Comparison of ENCODE assay signal across 9 cellular contexts in genomic region chr14:20781805-20782204, GRCh38. TPM values are rescaled to one million over a fixed set of nuclear protein-coding genes. Genes with fewer than 3 reads are reported as not detected.
A peak's percentile ranks its signal among the peaks of the same experiment; 100 is the strongest.
DNase-seq lines count a peak whose midpoint lies in the region; TF ChIP-seq lines count a peak whose summit lies in the region.
"Had no signal": no experiment of that assay in that cellular context is flagged by ENCODE, and none has a peak within 500 bp of the region (broad histone marks: within the 10 kb centered on the region; RNA-seq: fewer than 3 reads in every experiment).

No MANE protein-coding gene starts in this region.

- H3K36me3 Mint-ChIP-seq in CD14-positive monocyte: peaks cover 12 to 22% of the 10 kb centered on the region in 2 donors
- no peaks in the 10 kb centered on the region for H3K36me3 Mint-ChIP-seq in nephron (ENCODE audit: low read depth)

- H3K27ac ChIP-seq in dorsolateral prefrontal cortex: peak overlapping the region in 47 of 59 donors; percentile 4 to 80 (median 55)

- intact Hi-C loops in CD14-positive monocyte (cut with micrococcal nuclease) (loop anchor here in 1 of 2 donors (2.0 to 10.0 kb wide), 3 partner anchors 19 to 167 kb away; no protein-coding TSS in a partner anchor), dorsolateral prefrontal cortex (cut with DNase I) (no loop called here)

- H3K4me1 Mint-ChIP-seq in CD14-positive monocyte (peaks cover 66% of the 10 kb centered on the region), nephron (peaks cover 14% of the 10 kb centered on the region)

- DNase-seq in CD14-positive monocyte (ENCODE audit: low spot score) (no peak), dorsolateral prefrontal cortex (no peak), T1000 (lab: John Stamatoyannopoulos, UW) (no peak), 8988T (no peak), GM10266 (ENCODE audit: extremely low spot score) (no peak), DMS79 treated with DMSO at 0.1 percent for 48 hours (lab: John Stamatoyannopoulos, UW) (no peak)
- DNase-seq in Jurkat, Clone E6-1 (ENCODE audit: low read depth, low spot score): peak; percentile 15

- H3K27me3 Mint-ChIP-seq in CD14-positive monocyte (ENCODE audit: low read depth in 3 of 3) (no peaks in the 10 kb centered on the region), nephron (ENCODE audit: low read depth) (no peaks in the 10 kb centered on the region)

- H3K4me3 ChIP-seq in Jurkat, Clone E6-1 (ENCODE audit: low read length): peak overlapping the region; percentile 25
- H3K4me3 ChIP-seq in dorsolateral prefrontal cortex: peak overlapping the region in 47 of 59 donors; percentile 1 to 50 (median 27)

- H3K27ac Mint-ChIP-seq in CD14-positive monocyte (peak overlapping the region; percentile 93 to 100 (median 99)), nephron (peak overlapping the region; percentile 12 to 89 (median 56))

- TF ChIP-seq CTCF in CD14-positive monocyte (IDR thresholded peaks at IDR 0.05) (no peak), dorsolateral prefrontal cortex (IDR thresholded peaks at IDR 0.05 in 54 of 56, conservative IDR thresholded peaks at IDR 0.05 in 2 of 56; ENCODE audit: low read depth in 1 of 56, partially characterized antibody in 56 of 56) (no peak), nephron (IDR thresholded peaks at IDR 0.05; ENCODE audit: unreplicated experiment in 3 of 3) (no peak), GM10266 (IDR thresholded peaks at IDR 0.05; ENCODE audit: control insufficient read depth, insufficient read depth, low read depth, missing control alignments) (no peak)

- H3K9me3 Mint-ChIP-seq in CD14-positive monocyte (peaks cover 0 to 8% (median 3%) of the 10 kb centered on the region in 7 donors), nephron (no peaks in the 10 kb centered on the region)

- H3K27me3 ChIP-seq in dorsolateral prefrontal cortex: peaks cover 0 to 4% (median 0%) of the 10 kb centered on the region in 45 donors

- H3K4me3 Mint-ChIP-seq in CD14-positive monocyte: peak overlapping the region; percentile 95 to 99
- H3K4me3 Mint-ChIP-seq in nephron: peak overlapping the region in 2 of 3 experiments; percentile 8 to 33

RNA-seq across cellular contexts. Expression of gene RNASE6, which starts 0.7 kb away (rescaled TPM):
- polyA plus RNA-seq in CD14-positive monocyte: 100 to 1,000 TPM; 316 to 353 TPM
- polyA plus RNA-seq in Jurkat, Clone E6-1 (2012; ENCODE audit: insufficient read depth, insufficient read length): 3.9 TPM
- total RNA-seq in dorsolateral prefrontal cortex: 10 to 100 TPM in 8 of 120 experiments, 1 to 10 TPM in 108, under 1 TPM in 4; 0.56 to 19.7 (median 4.2) TPM
- total RNA-seq: fibroblast of villous mesenchyme had no signal

RNA-seq across cellular contexts. Expression of gene EDDM3B, which starts 13.6 kb away (rescaled TPM):
- polyA plus RNA-seq in CD14-positive monocyte: not detected
- not detected for polyA plus RNA-seq in Jurkat, Clone E6-1 (2012; ENCODE audit: insufficient read depth, insufficient read length)
- total RNA-seq in dorsolateral prefrontal cortex: not detected
- total RNA-seq: fibroblast of villous mesenchyme had no signal

RNA-seq across cellular contexts. Expression of gene RNASE1, which starts 20.8 kb away (rescaled TPM):
- 100 to 1,000 TPM in 1 of 2 donors, 10 to 100 TPM in 1; 11.3 to 191 TPM for polyA plus RNA-seq in CD14-positive monocyte
- polyA plus RNA-seq in Jurkat, Clone E6-1 (2012; ENCODE audit: insufficient read depth, insufficient read length): not detected
- 100 to 1,000 TPM in 104 of 120 experiments, 10 to 100 TPM in 16; 39.9 to 796 (median 173) TPM for total RNA-seq in dorsolateral prefrontal cortex
- total RNA-seq: fibroblast of villous mesenchyme had no signal

RNA-seq across cellular contexts. Expression of gene EDDM3A, which starts 36.1 kb away (rescaled TPM):
- not detected for polyA plus RNA-seq in CD14-positive monocyte
- polyA plus RNA-seq in Jurkat, Clone E6-1 (2012; ENCODE audit: insufficient read depth, insufficient read length): not detected
- total RNA-seq in dorsolateral prefrontal cortex: not detected
- total RNA-seq: fibroblast of villous mesenchyme had no signal
